In genomic region chr22:31752096-31752847, GRCh38 we compare ENCODE assay signal across 11 cellular contexts. TPM values are rescaled to one million over a fixed set of nuclear protein-coding genes. Genes with fewer than 3 reads are reported as not detected.
A peak's percentile ranks its signal among the peaks of the same experiment; 100 is the strongest.
DNase-seq lines count a peak whose midpoint lies in the region; ATAC-seq and TF ChIP-seq lines count a peak whose summit lies in the region.
"Had no signal": no experiment of that assay in that cellular context is flagged by ENCODE, and none has a peak within 500 bp of the region (broad histone marks: within the 10 kb centered on the region; RNA-seq: fewer than 3 reads in every experiment).

No MANE protein-coding gene starts in this region.

- H3K36me3 ChIP-seq in body of pancreas (replicated peaks in 1 of 2; ENCODE audit: insufficient read depth in 1 of 2, low read depth in 2 of 2), result no peaks in the 10 kb centered on the region
- no peaks in the 10 kb centered on the region for H3K36me3 ChIP-seq in muscle layer of duodenum (ENCODE audit: control insufficient read depth in 1 of 2, insufficient read depth in 2 of 2, low read length in 2 of 2)
- H3K36me3 ChIP-seq: pancreas had no signal

- H3K9me3 ChIP-seq in body of pancreas, result no peaks in the 10 kb centered on the region
- no peaks in the 10 kb centered on the region for H3K9me3 ChIP-seq in muscle layer of duodenum (ENCODE audit: control insufficient read depth in 1 of 2, low read length in 2 of 2)
- H3K9me3 ChIP-seq: pancreas had no signal

- no peaks in the 10 kb centered on the region for H3K27me3 ChIP-seq in HL-60 (ENCODE audit: insufficient read depth, poor library complexity, severe bottlenecking)
- no peaks in the 10 kb centered on the region for H3K27me3 ChIP-seq in body of pancreas
- no peaks in the 10 kb centered on the region for H3K27me3 ChIP-seq in muscle layer of duodenum (ENCODE audit: low read depth, low read length)
- H3K27me3 ChIP-seq: pancreas had no signal

- TF ChIP-seq CTCF in 22Rv1 (IDR thresholded peaks at IDR 0.05) (no peak), HL-60 (IDR thresholded peaks at IDR 0.05; ENCODE audit: insufficient read depth, low read length) (no peak), body of pancreas (IDR thresholded peaks at IDR 0.05) (no peak)

- 85 to 89% methylated on average over 6 to 7 of the region's 7 CpGs for WGBS in body of pancreas, 2 donors

- TF ChIP-seq POLR2A in body of pancreas (IDR thresholded peaks at IDR 0.05), result no peak
- TF ChIP-seq POLR2A in GM18505 (IDR thresholded peaks at IDR 0.05; ENCODE audit: borderline replicate concordance, extremely low read depth, insufficient read depth, insufficient read length), result no peak

- no peak for ATAC-seq in body of pancreas
- no peak for ATAC-seq in GM21528 (IDR thresholded peaks at IDR 0.05; ENCODE audit: low FRiP score, unreplicated experiment)
- ATAC-seq in GM18505 (IDR thresholded peaks at IDR 0.05; ENCODE audit: unreplicated experiment), result no peak
- ATAC-seq in GM21723 (IDR thresholded peaks at IDR 0.05; ENCODE audit: unreplicated experiment), result no peak
- ATAC-seq: pancreas had no signal

- H3K4me3 ChIP-seq in HL-60 (replicated peaks; ENCODE audit: insufficient read depth, low read length) (no peak overlapping the region), body of pancreas (no peak overlapping the region), muscle layer of duodenum (ENCODE audit: low read depth in 1 of 2, low read length in 2 of 2) (peak overlapping the region in 1 of 2 donors; percentile 65)

- intact Hi-C loops in body of pancreas (cut with DNase I), result no loop called here

- DNase-seq in HL-60 (ENCODE audit: low read depth in 1 of 2, low spot score in 1 of 2), result no peak
- DNase-seq in body of pancreas, result peak in 1 of 4 donors; percentile 4
- no peak for DNase-seq in NCI-H1417 treated with DMSO at 0.1 percent for 48 hours (lab: John Stamatoyannopoulos, UW)
- DNase-seq: cortex of kidney, GDM1 had no signal

- H3K4me1 ChIP-seq in body of pancreas (peaks cover 56% of the 10 kb centered on the region), muscle layer of duodenum (ENCODE audit: control insufficient read depth in 1 of 2, insufficient read depth in 2 of 2, low read length in 2 of 2) (peaks cover 34 to 45% of the 10 kb centered on the region in 2 donors)

- H3K27ac ChIP-seq in 22Rv1 (peak overlapping the region; percentile 95), HL-60 (replicated peaks) (peak overlapping the region; percentile 93), body of pancreas (peak overlapping the region in 3 of 4 donors; percentile 86 to 95 (median 93)), muscle layer of duodenum (ENCODE audit: low read length) (peak overlapping the region; percentile 93)

RNA-seq across cellular contexts. Expression of gene DEPDC5, which starts 1.5 kb away (rescaled TPM):
- 10 to 100 TPM; 21.4 to 40.0 TPM for total RNA-seq in body of pancreas

RNA-seq across cellular contexts. Expression of gene PRR14L, which starts 2.3 kb away (rescaled TPM):
- 10 to 100 TPM; 11.9 to 28.7 TPM for total RNA-seq in body of pancreas
